In genomic region chr15:81001180-81002003, GRCh38 we compare ENCODE assay signal across 8 cellular contexts. TPM values are rescaled to one million over a fixed set of nuclear protein-coding genes. Genes with fewer than 3 reads are reported as not detected.
DNase-seq lines count a peak whose midpoint lies in the region; ATAC-seq and TF ChIP-seq lines count a peak whose summit lies in the region.

No MANE protein-coding gene starts in this region.

- H3K9me3 ChIP-seq in IMR-90 (ENCODE audit: control insufficient read depth, insufficient read depth, low read length), result no peaks in the 10 kb centered on the region
- no peaks in the 10 kb centered on the region for H3K9me3 ChIP-seq in liver (ENCODE audit: control insufficient read depth in 4 of 4, low read length in 3 of 4)

- peak overlapping the region; percentile 58; the same call in 1 of the 2 replicates for H3K14ac ChIP-seq in IMR-90 (replicated peaks; ENCODE audit: low read depth, low read length)

- peak overlapping the region; percentile 66; the same call in 1 of the 2 replicates for H3K23ac ChIP-seq in IMR-90 (ENCODE audit: low read depth, low read length)

- intact Hi-C loops in IMR-90 (cut with micrococcal nuclease), result loop anchor here (2.0 to 5.0 kb wide), 2 partner anchors 96 to 265 kb away; no protein-coding TSS in a partner anchor

- H3K56ac ChIP-seq in IMR-90 (ENCODE audit: extremely low read depth, insufficient read depth, low read length), result peak overlapping the region; percentile 66

- H4K5ac ChIP-seq in IMR-90 (ENCODE audit: low read depth, low read length), result no peak overlapping the region

- CTCF ChIA-PET in GM10248 (lab: Yijun Ruan, JAX) (interaction anchor here (1.0 to 1.5 kb wide), 7 partner anchors 11 to 265 kb away, joined by 3 to 5 read pairs (median 4); no protein-coding TSS in a partner anchor), IMR-90 (lab: Yijun Ruan, JAX) (no interaction called here)

- no peak for TF ChIP-seq POLR2A in IMR-90 (IDR thresholded peaks at IDR 0.05; ENCODE audit: low read depth, low read length)

- POLR2A ChIA-PET in GM10248 (lab: Yijun Ruan, JAX) (interaction anchor here (0.6 kb wide), 1 partner anchor 22 kb away, joined by 3 read pairs; no protein-coding TSS in a partner anchor), IMR-90 (lab: Charles Lee; ENCODE audit: unreplicated experiment) (interaction anchor here (1.4 kb wide), 1 partner anchor 10 kb away, joined by 3 read pairs; no protein-coding TSS in a partner anchor)

- peak overlapping the region; percentile 96 for H2AFZ ChIP-seq in IMR-90 (replicated peaks; ENCODE audit: low read length, poor library complexity)

- peak overlapping the region; percentile 41 to 74; a peak in 2 of 4 replicates for H4K8ac ChIP-seq in IMR-90 (ENCODE audit: low read depth in 2 of 2, low read length in 2 of 2)

- H3K18ac ChIP-seq in IMR-90 (ENCODE audit: low read depth, low read length), result no peak overlapping the region; the same call in 1 of the 2 replicates

- H2BK15ac ChIP-seq in IMR-90 (ENCODE audit: low read depth, low read length), result no peak overlapping the region

- H3K4me3 ChIP-seq in IMR-90 (ENCODE audit: insufficient read depth, low read depth, low read length) (peak overlapping the region; percentile 89), coronary artery (peak overlapping the region; percentile 83), liver (ENCODE audit: low read depth in 1 of 3, low read length in 3 of 3) (peak overlapping the region; percentile 73 to 94 (median 76))

- BruUV-seq in IMR-90 (replicated peaks; lab: Mats Ljungman, UMichigan), result no TSS peak

- H4K91ac ChIP-seq in IMR-90 (ENCODE audit: insufficient read depth, low read depth, low read length), result peak overlapping the region; percentile 57

- peak overlapping the region; percentile 55 for H2BK5ac ChIP-seq in IMR-90 (ENCODE audit: low read depth, low read length, poor library complexity, severe bottlenecking)

- peak; percentile 39 for ATAC-seq in GM21619 (IDR thresholded peaks at IDR 0.05; ENCODE audit: unreplicated experiment)
- ATAC-seq in IMR-90 (ENCODE audit: low read depth), result peak; percentile 57
- ATAC-seq in activated CD4-positive, CD25-positive, alpha-beta regulatory T cell treated with anti-CD3 and anti-CD28 coated beads, Interleukin-2, amount 50 U/mL, for 24 hours, result peak; percentile 26 to 37

- H2BK120ac ChIP-seq in IMR-90 (ENCODE audit: low read depth, low read length), result 0 out of 2 replicates have a peak overlapping the region, but pooled peaks have one; percentile 10

- peaks cover 3% of the 10 kb centered on the region; the same call in 1 of the 2 replicates for H3K9me1 ChIP-seq in IMR-90 (ENCODE audit: insufficient read depth, low read length)

- peak; percentile 67 for DNase-seq in GM10248 (ENCODE audit: extremely low spot score)
- peak; percentile 35 for DNase-seq in IMR-90
- no peak for DNase-seq in coronary artery (ENCODE audit: low spot score)
- peak; percentile 8 for DNase-seq in stimulated activated CD8-positive, alpha-beta memory T cell treated with anti-CD3 and anti-CD28 coated beads, Interleukin-15, amount 100 ng/mL, for 1 hour (ENCODE audit: low read depth)
- no peak for DNase-seq in NCI-H2107 (lab: John Stamatoyannopoulos, UW)

- peaks cover 26 to 44% of the 10 kb centered on the region in 2 experiments for H3K79me1 ChIP-seq in IMR-90 (ENCODE audit: low read depth in 1 of 2, low read length in 2 of 2)

- H3K36me3 ChIP-seq in IMR-90 (ENCODE audit: control insufficient read depth, insufficient read depth, low read length) (peaks cover 14% of the 10 kb centered on the region), liver (ENCODE audit: control insufficient read depth in 4 of 4, insufficient read depth in 3 of 4, low read depth in 1 of 4, low read length in 3 of 4) (no peaks in the 10 kb centered on the region)

- no peak for TF ChIP-seq CTCF in GM10248 (IDR thresholded peaks at IDR 0.05; ENCODE audit: control extremely low read depth, extremely low read depth, low read depth, missing control alignments)
- TF ChIP-seq CTCF in IMR-90 (conservative IDR thresholded peaks at IDR 0.05; ENCODE audit: low read depth, low read length), result no peak
- no peak for TF ChIP-seq CTCF in coronary artery (IDR thresholded peaks at IDR 0.05)
- TF ChIP-seq CTCF in liver (IDR thresholded peaks at IDR 0.05; ENCODE audit: low read depth, low read length, missing input control), result no peak

- H2AK9ac ChIP-seq in IMR-90 (replicated peaks; ENCODE audit: low read depth, low read length, poor library complexity), result peak overlapping the region; percentile 93

- H3K4ac ChIP-seq in IMR-90 (ENCODE audit: low read depth, low read length), result peak overlapping the region; percentile 62

- in situ Hi-C loops in IMR-90 (cut with MboI; ENCODE audit: low sequenced_read_pairs), result no loop called here

- 0% methylated on average over 54 of the region's 108 CpGs; no CpG with 5 or more reads in 1 of the 2 experiments for WGBS in IMR-90 (ENCODE audit: extremely low coverage in 2 of 2, insufficient read length in 1 of 2), 2 experiments
- under 1% methylated on average over 108 of the region's 108 CpGs for WGBS in liver

- dilution Hi-C loops in IMR-90 (cut with HindIII; ENCODE audit: low sequenced_read_pairs, unreplicated experiment), result no loop called here

- H4K20me1 ChIP-seq in IMR-90 (ENCODE audit: insufficient read depth, low read length), result peaks cover 36% of the 10 kb centered on the region

- H3K27me3 ChIP-seq in IMR-90 (ENCODE audit: control insufficient read depth, insufficient read depth, low read length) (no peaks in the 10 kb centered on the region), liver (ENCODE audit: control insufficient read depth in 4 of 4, insufficient read depth in 4 of 4, low read length in 3 of 4) (no peaks in the 10 kb centered on the region)

- no peak overlapping the region for H2BK20ac ChIP-seq in IMR-90 (ENCODE audit: low read depth, low read length)

- H2AK5ac ChIP-seq in IMR-90 (ENCODE audit: low read depth, low read length), result no peak overlapping the region; the same call in 1 of the 2 replicates

- H3K27ac ChIP-seq in IMR-90 (ENCODE audit: insufficient read depth, low read length) (peak overlapping the region; percentile 77), coronary artery (peak overlapping the region; percentile 95 to 96), liver (ENCODE audit: low read depth in 1 of 2, low read length in 2 of 2) (peak overlapping the region; percentile 94 to 95)

- H3K4me1 ChIP-seq in IMR-90 (ENCODE audit: control insufficient read depth, insufficient read depth, low read length), result peaks cover 13% of the 10 kb centered on the region
- H3K4me1 ChIP-seq in liver (ENCODE audit: control insufficient read depth in 4 of 4, insufficient read depth in 4 of 4, low read length in 3 of 4), result peaks cover 26 to 46% (median 37%) of the 10 kb centered on the region in 4 donors

- TF ChIP-seq RAD21 in IMR-90 (IDR thresholded peaks at IDR 0.05; ENCODE audit: low read length) (no peak), liver (IDR thresholded peaks at IDR 0.05) (no peak)

- H3K9ac ChIP-seq in IMR-90 (ENCODE audit: low read depth, low read length) (peak overlapping the region; percentile 76), liver (ENCODE audit: low read depth in 1 of 2, low read length in 2 of 2) (peak overlapping the region; percentile 24 to 71)

- peak overlapping the region; percentile 52 for H3K4me2 ChIP-seq in IMR-90 (ENCODE audit: low read depth, low read length)

TF ChIP-seq in IMR-90, 13 proteins besides CTCF, POLR2A, EP300 and RAD21:
- TF ChIP-seq RCOR1 (IDR thresholded peaks at IDR 0.05; ENCODE audit: insufficient replicate concordance, low read length) (no peak), MXI1 (IDR thresholded peaks at IDR 0.05; ENCODE audit: borderline replicate concordance, low read depth, low read length) (0 out of 2 replicates have a peak, but pooled peaks have one; percentile 50), BHLHE40 (IDR thresholded peaks at IDR 0.05; ENCODE audit: low read depth, low read length) (peak; percentile 23; the same call in 1 of the 2 replicates)
- TF ChIP-seq, protein P1, sequence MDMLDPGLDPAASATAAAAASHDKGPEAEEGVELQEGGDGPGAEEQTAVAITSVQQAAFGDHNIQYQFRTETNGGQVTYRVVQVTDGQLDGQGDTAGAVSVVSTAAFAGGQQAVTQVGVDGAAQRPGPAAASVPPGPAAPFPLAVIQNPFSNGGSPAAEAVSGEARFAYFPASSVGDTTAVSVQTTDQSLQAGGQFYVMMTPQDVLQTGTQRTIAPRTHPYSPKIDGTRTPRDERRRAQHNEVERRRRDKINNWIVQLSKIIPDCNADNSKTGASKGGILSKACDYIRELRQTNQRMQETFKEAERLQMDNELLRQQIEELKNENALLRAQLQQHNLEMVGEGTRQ (IDR thresholded peaks at IDR 0.05; ENCODE audit: low read depth, low read length), result peak; percentile 36
TF ChIP-seq in IMR-90: peak in this region for 3.

TF ChIP-seq in liver, 16 proteins besides CTCF, POLR2A, EP300 and RAD21:
- TF ChIP-seq YY1 (IDR thresholded peaks at IDR 0.05) (peak; percentile 28), NR2F2 (IDR thresholded peaks at IDR 0.05) (no peak)

RNA-seq across cellular contexts. Expression of gene TLNRD1, which starts 0.7 kb away (rescaled TPM):
- 2.2 and 2.8 TPM in 2 replicates for total RNA-seq in IMR-90 (2012; rRNA removed)
- 6.8 and 9.5 TPM in 2 replicates for polyA plus RNA-seq in IMR-90 (2012; rRNA removed)
- 4.7 and 12.7 TPM in 2 replicates for polyA plus RNA-seq in IMR-90 (2012; cell fraction: cytosol; rRNA removed)
- polyA plus RNA-seq in IMR-90 (2012; cell fraction: nucleus; rRNA removed; ENCODE audit: low replicate concordance), result 3.6 and 10.3 TPM in 2 replicates
- 1 to 10 TPM; 3.5 to 5.8 TPM for total RNA-seq in liver
- polyA plus RNA-seq in liver, result 1 to 10 TPM; 1.1 to 3.0 TPM

RNA-seq across cellular contexts. Expression of gene MESD, which starts 11.8 kb away (rescaled TPM):
- total RNA-seq in IMR-90 (2012; rRNA removed) (10.0 and 15.3 TPM in 2 replicates), liver (10 to 100 TPM; 15.3 to 16.4 TPM)
- polyA plus RNA-seq in IMR-90 (2012; rRNA removed) (14.0 and 14.7 TPM in 2 replicates), liver (10 to 100 TPM; 17.7 to 24.0 TPM)
- 6.2 and 6.5 TPM in 2 replicates for polyA plus RNA-seq in IMR-90 (2012; cell fraction: cytosol; rRNA removed)
- polyA plus RNA-seq in IMR-90 (2012; cell fraction: nucleus; rRNA removed; ENCODE audit: low replicate concordance), result 3.5 and 8.2 TPM in 2 replicates

Comparison
In these comparisons a context has a peak if more than half of its experiments do, and no peak if none do; other contexts are left out.
1. DNase-seq: peak in GM10248 (single experiment), IMR-90 (single experiment) and stimulated activated CD8-positive, alpha-beta memory T cell treated with anti-CD3 and anti-CD28 coated beads, Interleukin-15, amount 100 ng/mL, for 1 hour (single experiment); none in coronary artery (single experiment) and NCI-H2107 (single experiment).
2. Peak in every context shown above with its lines, with median percentiles within 50 percentile points of each other: ATAC-seq, H3K27ac ChIP-seq and H3K4me3 ChIP-seq.